In genomic region chr14:69667938-69668336, GRCh38 we compare ENCODE assay signal across 9 cellular contexts. TPM values are rescaled to one million over a fixed set of nuclear protein-coding genes. Genes with fewer than 3 reads are reported as not detected.
DNase-seq lines count a peak whose midpoint lies in the region; ATAC-seq and TF ChIP-seq lines count a peak whose summit lies in the region.
"Had no signal": no experiment of that assay in that cellular context is flagged by ENCODE, and none has a peak within 500 bp of the region (broad histone marks: within the 10 kb centered on the region; RNA-seq: fewer than 3 reads in every experiment).

No MANE protein-coding gene starts in this region.

- no peaks in the 10 kb centered on the region for H3K27me3 ChIP-seq in OCI-LY3 (ENCODE audit: low read depth, low read length)
- H3K27me3 ChIP-seq: right lobe of liver had no signal

- H2AFZ ChIP-seq in OCI-LY3 (ENCODE audit: low read depth, low read length): no peak overlapping the region

- H3K4me3 ChIP-seq in OCI-LY3 (ENCODE audit: low read length): peak overlapping the region; percentile 55
- H3K4me3 ChIP-seq: right lobe of liver had no signal

- H3K36me3 Mint-ChIP-seq in osteocyte (ENCODE audit: unreplicated experiment): peaks cover 11% of the 10 kb centered on the region

- H3K9me3 Mint-ChIP-seq in osteocyte (ENCODE audit: unreplicated experiment): no peaks in the 10 kb centered on the region

- no peak for DNase-seq in osteocyte (ENCODE audit: extremely low spot score, unreplicated experiment)
- DNase-seq in SIG-M5 treated with dmso at 0.1 percent for 504 hours (lab: John Stamatoyannopoulos, UW; ENCODE audit: unreplicated experiment): no peak
- DNase-seq in islet precursor cell: no peak
- no peak for DNase-seq in NCI-H1105 treated with DMSO at 0.1 percent for 48 hours (lab: John Stamatoyannopoulos, UW)
- DNase-seq: GF-D8, right lobe of liver had no signal

- peaks cover 45% of the 10 kb centered on the region for H3K4me1 ChIP-seq in OCI-LY3 (ENCODE audit: low read length)

- H3K4me2 ChIP-seq in OCI-LY3 (ENCODE audit: low read length): peak overlapping the region; percentile 83

- peaks cover 69% of the 10 kb centered on the region for H3K79me2 ChIP-seq in OCI-LY3 (ENCODE audit: low read length)

- H3K9me3 ChIP-seq in OCI-LY3 (ENCODE audit: insufficient read depth, low read length): no peaks in the 10 kb centered on the region
- H3K9me3 ChIP-seq: right lobe of liver had no signal

- peaks cover 60% of the 10 kb centered on the region for H3K4me1 Mint-ChIP-seq in osteocyte (ENCODE audit: unreplicated experiment)

- no peak overlapping the region for H3K4me3 Mint-ChIP-seq in osteocyte (ENCODE audit: unreplicated experiment)

- H3K27me3 Mint-ChIP-seq in osteocyte (ENCODE audit: unreplicated experiment): no peaks in the 10 kb centered on the region

- H4K20me1 ChIP-seq in OCI-LY3 (ENCODE audit: insufficient read depth, low read length): peaks cover 19% of the 10 kb centered on the region

- ATAC-seq in GM18909 (IDR thresholded peaks at IDR 0.05; ENCODE audit: poor library complexity, unreplicated experiment) (peak; percentile 36), GM21737 (IDR thresholded peaks at IDR 0.05; ENCODE audit: unreplicated experiment) (peak; percentile 30)
- ATAC-seq: right lobe of liver had no signal

- H3K27ac ChIP-seq in OCI-LY3 (ENCODE audit: low read length): peak overlapping the region; percentile 89
- H3K27ac ChIP-seq: right lobe of liver had no signal

- TF ChIP-seq CTCF in OCI-LY3 (IDR thresholded peaks at IDR 0.05; ENCODE audit: low read depth, low read length) (no peak), osteocyte (IDR thresholded peaks at IDR 0.05) (no peak)

- H3K36me3 ChIP-seq in OCI-LY3 (replicated peaks; ENCODE audit: low read depth, low read length): peaks cover 9% of the 10 kb centered on the region
- H3K36me3 ChIP-seq: right lobe of liver had no signal

- H3K27ac Mint-ChIP-seq in osteocyte (ENCODE audit: unreplicated experiment): peak overlapping the region; percentile 68

- H3K9ac ChIP-seq in OCI-LY3 (ENCODE audit: low read length): peak overlapping the region; percentile 59

RNA-seq across cellular contexts. Expression of gene SUSD6, which starts 56.5 kb away (rescaled TPM):
- total RNA-seq in osteocyte: 30.6 and 31.2 TPM in 2 replicates
